ENCODE assay signal across 29 cellular contexts in the genomic region with DNA sequence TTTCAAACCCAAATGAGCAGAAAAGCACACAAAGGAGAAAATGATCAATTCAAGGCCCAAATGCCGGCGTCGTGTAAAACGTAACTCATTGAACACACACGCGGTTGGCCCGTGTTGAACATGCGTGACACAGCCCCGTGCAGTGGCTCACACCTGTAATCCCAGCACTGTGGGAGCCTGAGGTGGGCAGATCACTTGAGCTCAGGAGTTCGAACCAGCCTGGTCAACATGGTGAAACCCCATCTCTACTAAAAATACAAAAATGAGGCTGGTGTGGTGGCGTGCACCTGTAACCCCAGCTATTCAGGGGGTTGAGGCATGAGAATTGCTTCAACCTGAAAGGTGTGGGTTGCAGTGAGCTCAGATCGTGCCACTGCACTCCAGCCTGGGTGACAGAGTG.
DNase-seq lines count a peak whose midpoint lies in the region; ATAC-seq and TF ChIP-seq lines count a peak whose summit lies in the region.
"Had no signal": no experiment of that assay in that cellular context is flagged by ENCODE, and none has a peak within 500 bp of the region (broad histone marks: within the 10 kb centered on the region; RNA-seq: fewer than 3 reads in every experiment).

No MANE protein-coding gene starts in this region.

- no peak overlapping the region for H3K9ac ChIP-seq in IMR-90 (ENCODE audit: low read depth, low read length)

- peaks cover 0 to 12% of the 10 kb centered on the region in 2 experiments; a peak in 2 of 4 replicates for H3K79me1 ChIP-seq in IMR-90 (ENCODE audit: low read depth in 1 of 2, low read length in 2 of 2)

- H3K9me1 ChIP-seq in IMR-90 (ENCODE audit: insufficient read depth, low read length) = peaks cover 12% of the 10 kb centered on the region

- H3K9me3 ChIP-seq in IMR-90 (ENCODE audit: control insufficient read depth, insufficient read depth, low read length) = peaks cover 3% of the 10 kb centered on the region; the same call in 1 of the 2 replicates
- H3K9me3 ChIP-seq: esophagus muscularis mucosa, thoracic aorta had no signal

- H4K8ac ChIP-seq in IMR-90 (ENCODE audit: low read depth in 2 of 2, low read length in 2 of 2) = peak overlapping the region in 1 of 2 experiments; percentile 5; a peak in 1 of 4 replicates

- in situ Hi-C loops in IMR-90 (cut with MboI; ENCODE audit: low sequenced_read_pairs) = no loop called here

- H3K56ac ChIP-seq in IMR-90 (ENCODE audit: extremely low read depth, insufficient read depth, low read length) = no peak overlapping the region

- 0 out of 2 replicates have a peak overlapping the region, but pooled peaks have one; percentile 5 for H2AK5ac ChIP-seq in IMR-90 (ENCODE audit: low read depth, low read length)

- H4K91ac ChIP-seq in IMR-90 (ENCODE audit: insufficient read depth, low read depth, low read length) = no peak overlapping the region

- no peak overlapping the region for H2BK15ac ChIP-seq in IMR-90 (ENCODE audit: low read depth, low read length)

- BruUV-seq in IMR-90 (replicated peaks; lab: Mats Ljungman, UMichigan) = no TSS peak

- H2BK120ac ChIP-seq in IMR-90 (ENCODE audit: low read depth, low read length) = no peak overlapping the region; the same call in 1 of the 2 replicates

- H3K36me3 Mint-ChIP-seq in activated CD8-positive, alpha-beta T cell treated with anti-CD3 and anti-CD28 coated beads, Interleukin-2, amount 10 ng/mL, durations not matched to agents 7 days and 5 days (ENCODE audit: low read depth) = peaks cover 34% of the 10 kb centered on the region
- H3K36me3 Mint-ChIP-seq in activated CD8-positive, alpha-beta T cell treated with anti-CD3 and anti-CD28 coated beads for 36 hours (ENCODE audit: low read depth) = peaks cover 2% of the 10 kb centered on the region
- peaks cover 4% of the 10 kb centered on the region for H3K36me3 Mint-ChIP-seq in central memory CD8-positive, alpha-beta T cell (ENCODE audit: insufficient read depth)
- peaks cover 5% of the 10 kb centered on the region for H3K36me3 Mint-ChIP-seq in stimulated activated effector memory CD8-positive, alpha-beta T cell treated with anti-CD3 and anti-CD28 coated beads, Interleukin-12 subunit alpha, Interleukin-12 subunit beta, amount 100 ng/mL, for 72 hours
- H3K36me3 Mint-ChIP-seq: CD4-positive, CD25-positive, alpha-beta regulatory T cell had no signal

- peaks cover 18% of the 10 kb centered on the region for H3K4me1 ChIP-seq in IMR-90 (ENCODE audit: control insufficient read depth, insufficient read depth, low read length)
- H3K4me1 ChIP-seq: left lung had no signal

- H3K36me3 ChIP-seq in IMR-90 (ENCODE audit: control insufficient read depth, insufficient read depth, low read length) = no peaks in the 10 kb centered on the region
- H3K36me3 ChIP-seq: esophagus muscularis mucosa, left lung, thoracic aorta had no signal

- no peak overlapping the region for H3K14ac ChIP-seq in IMR-90 (replicated peaks; ENCODE audit: low read depth, low read length)

- 100% methylated on average over 1 of the region's 12 CpGs; no CpG with 5 or more reads in 1 of the 2 experiments for WGBS in IMR-90 (ENCODE audit: extremely low coverage in 2 of 2, insufficient read length in 1 of 2), 2 experiments

- no peak overlapping the region for H3K18ac ChIP-seq in IMR-90 (ENCODE audit: low read depth, low read length)

- no peak overlapping the region for H3K4me3 Mint-ChIP-seq in activated CD8-positive, alpha-beta T cell treated with anti-CD3 and anti-CD28 coated beads, Interleukin-2, amount 10 ng/mL, durations not matched to agents 7 days and 5 days
- H3K4me3 Mint-ChIP-seq in activated CD8-positive, alpha-beta T cell treated with anti-CD3 and anti-CD28 coated beads for 36 hours = no peak overlapping the region
- H3K4me3 Mint-ChIP-seq in central memory CD8-positive, alpha-beta T cell = no peak overlapping the region
- H3K4me3 Mint-ChIP-seq in stimulated activated effector memory CD8-positive, alpha-beta T cell treated with anti-CD3 and anti-CD28 coated beads, Interleukin-12 subunit alpha, Interleukin-12 subunit beta, amount 100 ng/mL, for 72 hours = peak overlapping the region; percentile 60
- H3K4me3 Mint-ChIP-seq: GM23338; stimulated activated naive CD8-positive, alpha-beta T cell treated with anti-CD3 and anti-CD28 coated beads, Interleukin-15, amount 100 ng/mL, for 72 hours; T-helper 1 cell treated with Interleukin-12 subunit alpha and Interleukin-12 subunit beta and Interleukin-4 antibody, amounts not matched to agents 30 μg/mL and 1 μg/mL, for 36 hours had no signal

- no peak overlapping the region for H3K23ac ChIP-seq in IMR-90 (ENCODE audit: low read depth, low read length)

- H3K4me3 ChIP-seq in IMR-90 (ENCODE audit: insufficient read depth, low read depth, low read length) = no peak overlapping the region
- H3K4me3 ChIP-seq: esophagus muscularis mucosa, GM23338, left lung, smooth muscle cell, thoracic aorta had no signal

- no peak for TF ChIP-seq CTCF in activated CD8-positive, alpha-beta T cell treated with anti-CD3 and anti-CD28 coated beads for 36 hours (IDR thresholded peaks at IDR 0.05)
- no peak for TF ChIP-seq CTCF in IMR-90 (conservative IDR thresholded peaks at IDR 0.05; ENCODE audit: low read depth, low read length)

- POLR2A ChIA-PET in activated CD8-positive, alpha-beta T cell treated with anti-CD3 and anti-CD28 coated beads, Interleukin-2, amount 10 ng/mL, durations not matched to agents 7 days and 5 days (lab: Charles Lee) = interaction anchor here (1.1 to 12.6 kb wide), 2 partner anchors 19 to 159 kb away, joined by 3 to 179 read pairs; a partner anchor contains a TSS
- POLR2A ChIA-PET in activated CD8-positive, alpha-beta T cell treated with anti-CD3 and anti-CD28 coated beads for 36 hours (lab: Charles Lee) = no interaction called here
- POLR2A ChIA-PET in IMR-90 (lab: Charles Lee; ENCODE audit: unreplicated experiment) = no interaction called here

- intact Hi-C loops in activated CD8-positive, alpha-beta T cell treated with anti-CD3 and anti-CD28 coated beads for 36 hours (cut with micrococcal nuclease) = no loop called here
- intact Hi-C loops in IMR-90 (cut with micrococcal nuclease) = no loop called here

- H2AK9ac ChIP-seq in IMR-90 (replicated peaks; ENCODE audit: low read depth, low read length, poor library complexity) = no peak overlapping the region

- peaks cover 16% of the 10 kb centered on the region for H3K9me3 Mint-ChIP-seq in activated CD8-positive, alpha-beta T cell treated with anti-CD3 and anti-CD28 coated beads, Interleukin-2, amount 10 ng/mL, durations not matched to agents 7 days and 5 days (ENCODE audit: insufficient read depth)
- H3K9me3 Mint-ChIP-seq in activated CD8-positive, alpha-beta T cell treated with anti-CD3 and anti-CD28 coated beads for 36 hours = no peaks in the 10 kb centered on the region
- H3K9me3 Mint-ChIP-seq in central memory CD8-positive, alpha-beta T cell = peaks cover 4% of the 10 kb centered on the region
- peaks cover 2% of the 10 kb centered on the region for H3K9me3 Mint-ChIP-seq in stimulated activated effector memory CD8-positive, alpha-beta T cell treated with anti-CD3 and anti-CD28 coated beads, Interleukin-12 subunit alpha, Interleukin-12 subunit beta, amount 100 ng/mL, for 72 hours
- H3K9me3 Mint-ChIP-seq: IgD-negative memory B cell; T-helper 1 cell treated with Interleukin-12 subunit alpha and Interleukin-12 subunit beta and Interleukin-4 antibody, amounts not matched to agents 30 μg/mL and 1 μg/mL, for 36 hours had no signal

- H3K27ac Mint-ChIP-seq in activated CD8-positive, alpha-beta T cell treated with anti-CD3 and anti-CD28 coated beads, Interleukin-2, amount 10 ng/mL, durations not matched to agents 7 days and 5 days = peak overlapping the region; percentile 73
- H3K27ac Mint-ChIP-seq in activated CD8-positive, alpha-beta T cell treated with anti-CD3 and anti-CD28 coated beads for 36 hours = no peak overlapping the region
- peak overlapping the region; percentile 66 for H3K27ac Mint-ChIP-seq in central memory CD8-positive, alpha-beta T cell (ENCODE audit: low read depth)
- H3K27ac Mint-ChIP-seq in stimulated activated effector memory CD8-positive, alpha-beta T cell treated with anti-CD3 and anti-CD28 coated beads, Interleukin-12 subunit alpha, Interleukin-12 subunit beta, amount 100 ng/mL, for 72 hours = peak overlapping the region; percentile 74
- H3K27ac Mint-ChIP-seq: GM23338 had no signal

- H3K4me2 ChIP-seq in IMR-90 (ENCODE audit: low read depth, low read length) = no peak overlapping the region
- H3K4me2 ChIP-seq: GM23338 had no signal

- CTCF ChIA-PET in activated CD8-positive, alpha-beta T cell treated with anti-CD3 and anti-CD28 coated beads, Interleukin-2, amount 10 ng/mL, durations not matched to agents 7 days and 5 days (lab: Charles Lee) = interaction anchor here (0.8 kb wide), 1 partner anchor 13 kb away, joined by 4 read pairs; no protein-coding TSS in a partner anchor
- CTCF ChIA-PET in activated CD8-positive, alpha-beta T cell treated with anti-CD3 and anti-CD28 coated beads for 36 hours (lab: Charles Lee) = no interaction called here
- CTCF ChIA-PET in IMR-90 (lab: Yijun Ruan, JAX) = interaction anchor here (0.7 kb wide), 1 partner anchor 623 kb away, joined by 3 read pairs; no protein-coding TSS in a partner anchor

- H2AFZ ChIP-seq in IMR-90 (replicated peaks; ENCODE audit: low read length, poor library complexity) = no peak overlapping the region
- H2AFZ ChIP-seq: GM23338 had no signal

- no peaks in the 10 kb centered on the region for H3K27me3 Mint-ChIP-seq in activated CD8-positive, alpha-beta T cell treated with anti-CD3 and anti-CD28 coated beads, Interleukin-2, amount 10 ng/mL, durations not matched to agents 7 days and 5 days (ENCODE audit: low read depth)
- H3K27me3 Mint-ChIP-seq in activated CD8-positive, alpha-beta T cell treated with anti-CD3 and anti-CD28 coated beads for 36 hours = no peaks in the 10 kb centered on the region
- H3K27me3 Mint-ChIP-seq in central memory CD8-positive, alpha-beta T cell = no peaks in the 10 kb centered on the region
- H3K27me3 Mint-ChIP-seq: CD4-positive, CD25-positive, alpha-beta regulatory T cell; stimulated activated naive CD8-positive, alpha-beta T cell treated with anti-CD3 and anti-CD28 coated beads, Interleukin-15, amount 100 ng/mL, for 72 hours had no signal

- no peak for DNase-seq in activated CD8-positive, alpha-beta T cell treated with anti-CD3 and anti-CD28 coated beads, Interleukin-2, amount 10 ng/mL, durations not matched to agents 7 days and 5 days
- DNase-seq in activated CD8-positive, alpha-beta T cell treated with anti-CD3 and anti-CD28 coated beads for 36 hours = no peak
- DNase-seq in IMR-90 (no peak), SW480 (ENCODE audit: low spot score) (no peak), hypothalamus (lab: John Stamatoyannopoulos, UW) (no peak)
- no peak for DNase-seq in central memory CD8-positive, alpha-beta T cell (ENCODE audit: low spot score in 2 of 2)
- DNase-seq in stimulated activated effector memory CD8-positive, alpha-beta T cell treated with anti-CD3 and anti-CD28 coated beads, Interleukin-12 subunit alpha, Interleukin-12 subunit beta, amount 100 ng/mL, for 72 hours (ENCODE audit: low spot score in 2 of 2) = no peak
- no peak for DNase-seq in stimulated activated CD4-positive, alpha-beta T cell treated with anti-CD3 and anti-CD28 coated beads, Interleukin-1b, Interleukin-23, amount 100 ng/mL, for 48 hours
- DNase-seq: activated CD8-positive, alpha-beta memory T cell treated with anti-CD3 and anti-CD28 coated beads, Interleukin-2, amount 50 U/mL, for 48 hours; AML-193; caudate nucleus; CD4-positive, CD25-positive, alpha-beta regulatory T cell; cortex of kidney; foreskin fibroblast; head of caudate nucleus; islet precursor cell; left lung; mesenchymal stem cell; NCI-H446 treated with DMSO at 0.1 percent for 48 hours; NCI-H82; posterior cingulate gyrus; right cardiac atrium; stimulated activated naive CD8-positive, alpha-beta T cell treated with anti-CD3 and anti-CD28 coated beads, Interleukin-15, amount 100 ng/mL, for 72 hours had no signal

- no peak overlapping the region for H3K27ac ChIP-seq in IMR-90 (ENCODE audit: insufficient read depth, low read length)
- H3K27ac ChIP-seq: esophagus muscularis mucosa, left lung had no signal

- no peak for ATAC-seq in activated CD8-positive, alpha-beta T cell treated with anti-CD3 and anti-CD28 coated beads, Interleukin-2, amount 10 ng/mL, durations not matched to agents 7 days and 5 days
- no peak for ATAC-seq in activated CD8-positive, alpha-beta T cell treated with anti-CD3 and anti-CD28 coated beads for 36 hours
- no peak for ATAC-seq in IMR-90 (ENCODE audit: low read depth)
- ATAC-seq in central memory CD8-positive, alpha-beta T cell (replicated peaks; ENCODE audit: extremely low read depth, poor library complexity, severe bottlenecking) = no peak
- ATAC-seq in stimulated activated effector memory CD8-positive, alpha-beta T cell treated with anti-CD3 and anti-CD28 coated beads, Interleukin-12 subunit alpha, Interleukin-12 subunit beta, amount 100 ng/mL, for 72 hours = no peak
- ATAC-seq: GM23338; left lung; right cardiac atrium; stimulated activated naive CD8-positive, alpha-beta T cell treated with anti-CD3 and anti-CD28 coated beads, Interleukin-15, amount 100 ng/mL, for 72 hours had no signal

- no peaks in the 10 kb centered on the region for H3K27me3 ChIP-seq in IMR-90 (ENCODE audit: control insufficient read depth, insufficient read depth, low read length)
- H3K27me3 ChIP-seq: esophagus muscularis mucosa, left lung had no signal

- H4K20me1 ChIP-seq in IMR-90 (ENCODE audit: insufficient read depth, low read length) = no peaks in the 10 kb centered on the region

- peak overlapping the region; percentile 38 for H3K4ac ChIP-seq in IMR-90 (ENCODE audit: low read depth, low read length)

- H3K4me1 Mint-ChIP-seq in activated CD8-positive, alpha-beta T cell treated with anti-CD3 and anti-CD28 coated beads, Interleukin-2, amount 10 ng/mL, durations not matched to agents 7 days and 5 days (ENCODE audit: low read depth) = peaks cover 58% of the 10 kb centered on the region
- peaks cover 39% of the 10 kb centered on the region for H3K4me1 Mint-ChIP-seq in activated CD8-positive, alpha-beta T cell treated with anti-CD3 and anti-CD28 coated beads for 36 hours (ENCODE audit: low read depth)
- H3K4me1 Mint-ChIP-seq in central memory CD8-positive, alpha-beta T cell = peaks cover 57% of the 10 kb centered on the region
- peaks cover 58% of the 10 kb centered on the region for H3K4me1 Mint-ChIP-seq in stimulated activated effector memory CD8-positive, alpha-beta T cell treated with anti-CD3 and anti-CD28 coated beads, Interleukin-12 subunit alpha, Interleukin-12 subunit beta, amount 100 ng/mL, for 72 hours

- no peak for TF ChIP-seq RAD21 in IMR-90 (IDR thresholded peaks at IDR 0.05; ENCODE audit: low read length)

- no peak overlapping the region for H4K5ac ChIP-seq in IMR-90 (ENCODE audit: low read depth, low read length)

- TF ChIP-seq POLR2A in IMR-90 (IDR thresholded peaks at IDR 0.05; ENCODE audit: low read depth, low read length) = no peak

- no peak overlapping the region for H2BK5ac ChIP-seq in IMR-90 (ENCODE audit: low read depth, low read length, poor library complexity, severe bottlenecking)

- dilution Hi-C loops in IMR-90 (cut with HindIII; ENCODE audit: low sequenced_read_pairs, unreplicated experiment) = no loop called here

- H2BK20ac ChIP-seq in IMR-90 (ENCODE audit: low read depth, low read length) = no peak overlapping the region
